In genomic region chr12:10128687-10129086, GRCh38 we compare ENCODE assay signal across 1 cellular context.
TF ChIP-seq lines count a peak whose summit lies in the region.

No MANE protein-coding gene starts in this region.

TF ChIP-seq in SK-N-SH, 30 proteins besides CTCF, POLR2A, EP300 and RAD21:
- TF ChIP-seq RFX5 (IDR thresholded peaks at IDR 0.05; ENCODE audit: low read length) = no peak
- TF ChIP-seq MEF2A (IDR thresholded peaks at IDR 0.05; ENCODE audit: borderline replicate concordance, low read depth) = no peak
- TF ChIP-seq POLR2AphosphoS5 (IDR thresholded peaks at IDR 0.05; ENCODE audit: low read depth, low read length) = no peak
- TF ChIP-seq FOSL2 (IDR thresholded peaks at IDR 0.05; ENCODE audit: borderline replicate concordance, low read depth) = no peak
- no peak for TF ChIP-seq GATA2 (CRISPR knock-in tag; IDR thresholded peaks at IDR 0.05)
- no peak for TF ChIP-seq REST (IDR thresholded peaks at IDR 0.05; ENCODE audit: low read depth, low read length)
- no peak for TF ChIP-seq RCOR1 (IDR thresholded peaks at IDR 0.05; ENCODE audit: low read length)
- TF ChIP-seq EZH2phosphoT487 (IDR thresholded peaks at IDR 0.05; ENCODE audit: borderline replicate concordance, low read depth) = no peak
- TF ChIP-seq SIN3A (IDR thresholded peaks at IDR 0.05; ENCODE audit: borderline replicate concordance, low read depth, low read length) = no peak
- no peak for TF ChIP-seq IRF3 (IDR thresholded peaks at IDR 0.05; ENCODE audit: low read depth, low read length)
- TF ChIP-seq MAX (IDR thresholded peaks at IDR 0.05; ENCODE audit: low read depth) = no peak
- TF ChIP-seq CHD2 (IDR thresholded peaks at IDR 0.05; ENCODE audit: low read length, partially characterized antibody) = no peak
- TF ChIP-seq GABPA (IDR thresholded peaks at IDR 0.05; ENCODE audit: low read depth) = no peak
- TF ChIP-seq USF1 (IDR thresholded peaks at IDR 0.05; ENCODE audit: borderline replicate concordance, low read depth) = no peak
- no peak for TF ChIP-seq ZBTB33 (IDR thresholded peaks at IDR 0.05; ENCODE audit: borderline replicate concordance, low read depth)
- TF ChIP-seq NRF1 (IDR thresholded peaks at IDR 0.05; ENCODE audit: low read depth, low read length) = no peak
- TF ChIP-seq TAF1 (IDR thresholded peaks at IDR 0.05; ENCODE audit: borderline replicate concordance, low read depth, low read length) = no peak
- TF ChIP-seq FOXM1 (IDR thresholded peaks at IDR 0.05; ENCODE audit: low read depth) = no peak
- TF ChIP-seq JUND (IDR thresholded peaks at IDR 0.05) = no peak
- TF ChIP-seq SMC3 (IDR thresholded peaks at IDR 0.05; ENCODE audit: low read depth, low read length) = no peak
